ENCODE assay signal across 8 cellular contexts in the genomic region with DNA sequence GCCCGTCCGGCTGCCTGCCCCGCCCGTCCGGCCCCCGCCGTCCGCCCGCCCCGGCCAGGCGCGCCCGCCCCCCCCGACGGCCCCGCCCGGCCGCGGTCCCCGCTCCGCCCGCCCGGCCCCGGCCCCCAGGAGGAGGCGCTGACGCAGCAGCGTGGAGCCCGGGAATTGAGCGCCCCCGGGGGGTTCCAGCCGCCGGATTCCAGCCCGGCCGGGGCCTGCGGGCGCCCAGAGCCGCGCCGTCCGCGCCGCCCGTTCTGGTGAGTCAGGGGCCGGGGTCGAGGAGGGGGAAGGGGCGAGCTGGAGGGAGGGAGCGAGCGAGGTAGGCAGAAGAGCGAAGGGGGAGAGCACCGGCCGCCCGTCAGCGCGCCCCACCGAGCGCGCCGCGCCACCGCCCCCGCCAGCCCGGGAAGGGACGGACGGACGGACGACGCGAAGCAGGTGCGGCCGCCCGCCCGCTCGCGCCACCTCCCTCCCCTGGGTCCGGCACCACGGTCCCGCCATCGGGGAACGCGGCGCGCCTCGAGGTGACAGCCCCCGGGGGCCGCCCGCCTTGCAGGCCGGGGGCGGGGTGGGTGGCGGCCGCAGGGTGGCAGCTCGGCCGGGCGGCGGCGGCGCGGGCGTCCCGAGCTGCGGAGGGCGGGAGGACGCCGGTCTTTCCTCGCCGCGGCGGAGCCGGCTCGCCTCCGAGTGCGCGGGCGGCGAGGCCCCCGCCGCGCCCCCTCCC. TPM values are rescaled to one million over a fixed set of nuclear protein-coding genes. Genes with fewer than 3 reads are reported as not detected.
DNase-seq lines count a peak whose midpoint lies in the region; ATAC-seq and TF ChIP-seq lines count a peak whose summit lies in the region.

No MANE protein-coding gene starts in this region.

- no peaks in the 10 kb centered on the region for H3K36me3 Mint-ChIP-seq in chondrocyte (ENCODE audit: low read depth)

- peak overlapping the region; percentile 96 for H3K4me3 Mint-ChIP-seq in chondrocyte (ENCODE audit: unreplicated experiment)

- no peaks in the 10 kb centered on the region for H3K27me3 ChIP-seq in Loucy (ENCODE audit: insufficient read depth, low read length, poor library complexity, severe bottlenecking)

- H2AFZ ChIP-seq in Loucy (ENCODE audit: low read length): no peak overlapping the region

- ATAC-seq in GM21786 (IDR thresholded peaks at IDR 0.05; ENCODE audit: unreplicated experiment): peak; percentile 24
- ATAC-seq in mucosa of descending colon: peak; percentile 8

- H3K36me3 ChIP-seq in Loucy (ENCODE audit: insufficient read depth, low read length) (no peaks in the 10 kb centered on the region), mucosa of descending colon (ENCODE audit: low read depth) (no peaks in the 10 kb centered on the region)

- H3F3A ChIP-seq in Loucy (ENCODE audit: low read depth): no peaks in the 10 kb centered on the region

- H3K4me1 ChIP-seq in Loucy (ENCODE audit: insufficient read depth, low read length, poor library complexity, severe bottlenecking): peaks cover 49% of the 10 kb centered on the region
- H3K4me1 ChIP-seq in mucosa of descending colon (ENCODE audit: low read depth): peaks cover 40% of the 10 kb centered on the region

- no peak overlapping the region for H3K4me2 ChIP-seq in Loucy (ENCODE audit: low read depth, low read length, poor library complexity, severe bottlenecking)

- DNase-seq in GM13977 (ENCODE audit: low spot score): peak; percentile 75
- no peak for DNase-seq in chondrocyte (ENCODE audit: low spot score)
- no peak for DNase-seq in mucosa of descending colon
- no peak for DNase-seq in 8988T
- no peak for DNase-seq in NCI-H446 treated with DMSO at 0.1 percent for 48 hours (lab: John Stamatoyannopoulos, UW)
- DNase-seq in SKM-1 (lab: John Stamatoyannopoulos, UW; ENCODE audit: unreplicated experiment): no peak

- intact Hi-C loops in mucosa of descending colon (cut with DNase I, micrococcal nuclease): no loop called here

- no peaks in the 10 kb centered on the region for H3K9me2 ChIP-seq in Loucy (replicated peaks; ENCODE audit: low read depth, low read length)

- H3K9me3 ChIP-seq in Loucy (ENCODE audit: insufficient read depth, low read depth, low read length) (no peaks in the 10 kb centered on the region), mucosa of descending colon (no peaks in the 10 kb centered on the region)

- H3K79me2 ChIP-seq in Loucy (ENCODE audit: insufficient read depth, low read length): peaks cover 55% of the 10 kb centered on the region

- H3K9me3 Mint-ChIP-seq in chondrocyte (ENCODE audit: low read depth): no peaks in the 10 kb centered on the region

- H3K27me3 Mint-ChIP-seq in chondrocyte (ENCODE audit: low read depth): peaks cover 11% of the 10 kb centered on the region

- peaks cover 44% of the 10 kb centered on the region for H4K20me1 ChIP-seq in Loucy (ENCODE audit: insufficient read depth, low read length, poor library complexity, severe bottlenecking)

- peaks cover 71% of the 10 kb centered on the region for H3K4me1 Mint-ChIP-seq in chondrocyte (ENCODE audit: low read depth)

- no peak overlapping the region for H3K27ac Mint-ChIP-seq in chondrocyte (ENCODE audit: unreplicated experiment)

- in situ Hi-C loops in GM13977 (cut with MboI; ENCODE audit: low pct_unique_long_range_greater_than_20kb, low sequenced_read_pairs, unreplicated experiment): no loop called here

- TF ChIP-seq CTCF in GM13977 (IDR thresholded peaks at IDR 0.05; ENCODE audit: extremely low read depth, insufficient read depth, missing control alignments) (peak; percentile 23), Loucy (conservative IDR thresholded peaks at IDR 0.05; ENCODE audit: low read length) (peak; percentile 19), chondrocyte (IDR thresholded peaks at IDR 0.05) (peak; percentile 39), mucosa of descending colon (IDR thresholded peaks at IDR 0.05) (no peak)

- H3K9ac ChIP-seq in Loucy (ENCODE audit: low read depth, low read length, poor library complexity, severe bottlenecking): peak overlapping the region; percentile 90

- H3K4me3 ChIP-seq in Loucy (ENCODE audit: low read length, poor library complexity, severe bottlenecking): peak overlapping the region; percentile 85
- H3K4me3 ChIP-seq in mucosa of descending colon: peak overlapping the region; percentile 87

RNA-seq across cellular contexts. Expression of gene BAHD1, which starts 0.4 kb away (rescaled TPM):
- total RNA-seq in chondrocyte: 24.4 to 26.4 TPM (median 24.8 TPM) in 3 replicates
- 10 to 100 TPM; 26.9 to 32.2 (median 31.1) TPM for total RNA-seq in mucosa of descending colon

RNA-seq across cellular contexts. Expression of gene CHST14, which starts 29.6 kb away (rescaled TPM):
- total RNA-seq in chondrocyte (45.4 to 46.2 TPM (median 45.7 TPM) in 3 replicates), mucosa of descending colon (10 to 100 TPM in 1 of 3 donors, 1 to 10 TPM in 2; 3.5 to 10.5 (median 4.8) TPM)

RNA-seq across cellular contexts. Expression of gene IVD, which starts 35.6 kb away (rescaled TPM):
- 42.0 to 58.9 TPM (median 42.5 TPM) in 3 replicates for total RNA-seq in chondrocyte
- total RNA-seq in mucosa of descending colon: 10 to 100 TPM; 65.8 to 88.3 (median 74.8) TPM

RNA-seq across cellular contexts. Expression of gene KNSTRN, which starts 58.7 kb away (rescaled TPM):
- total RNA-seq in chondrocyte (20.9 to 28.4 TPM (median 27.9 TPM) in 3 replicates), mucosa of descending colon (10 to 100 TPM in 2 of 3 donors, 1 to 10 TPM in 1; 9.4 to 16.4 (median 10.5) TPM)
